In the genomic region with DNA sequence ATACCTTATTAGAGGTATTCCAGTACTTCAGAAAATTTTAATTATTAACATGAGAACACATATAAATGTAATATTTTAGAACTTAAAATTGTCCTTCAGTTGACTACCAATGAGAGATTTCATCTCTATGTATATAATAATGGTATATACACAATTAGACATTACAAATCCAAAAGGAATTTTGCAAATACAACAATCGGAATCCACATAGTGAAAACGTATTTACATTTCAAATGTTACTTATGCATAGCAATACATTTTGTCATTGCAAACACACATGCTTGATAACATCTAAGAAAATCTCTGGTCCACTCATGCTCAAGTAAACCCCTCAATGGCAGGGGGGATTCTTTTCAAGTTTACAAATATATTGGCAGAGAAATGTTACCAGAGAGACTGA, we compare ENCODE assay signal across 18 cellular contexts.
A peak's percentile ranks its signal among the peaks of the same experiment; 100 is the strongest.
DNase-seq lines count a peak whose midpoint lies in the region; ATAC-seq lines count a peak whose summit lies in the region.
"Had no signal": no experiment of that assay in that cellular context is flagged by ENCODE, and none has a peak within 500 bp of the region (broad histone marks: within the 10 kb centered on the region; RNA-seq: fewer than 3 reads in every experiment).

No MANE protein-coding gene starts in this region.

- no peaks in the 10 kb centered on the region for H3K9me3 ChIP-seq in adipocyte (ENCODE audit: control insufficient read depth, low read length)
- H3K9me3 ChIP-seq: BLaER1 treated with 17β-estradiol and CSF1 and Interleukin-3, amounts not matched to agents 10 nM and 100 nM had no signal

- H3K79me2 ChIP-seq in mesendoderm (ENCODE audit: control insufficient read depth, insufficient read depth, low read length), result no peaks in the 10 kb centered on the region

- no peak overlapping the region for H3K18ac ChIP-seq in mesendoderm (ENCODE audit: low read length)

- H4K5ac ChIP-seq in mesendoderm (ENCODE audit: low read length), result no peak overlapping the region

- no peak overlapping the region for H2AK5ac ChIP-seq in mesendoderm (ENCODE audit: low read length)

- no peaks in the 10 kb centered on the region for H3K79me1 ChIP-seq in mesendoderm (ENCODE audit: low read length)

- H2BK120ac ChIP-seq in mesendoderm (ENCODE audit: low read depth, low read length), result no peak overlapping the region

- DNase-seq in ELR (ENCODE audit: low read depth) (peak; percentile 74), HS-5 (ENCODE audit: low read depth) (peak; percentile 9), adipocyte (ENCODE audit: low read depth) (peak; percentile 1), mesendoderm (peak; percentile 11), NCI-H128 (lab: John Stamatoyannopoulos, UW; ENCODE audit: unreplicated experiment) (no peak)
- DNase-seq: CD8-positive, alpha-beta T cell; COR-L47; DMS 273 treated with DMSO at 0.1 percent for 48 hours; DMS53; DND-41; GDM1; HCEC 1CT; KG1 had no signal

- H3K23ac ChIP-seq in mesendoderm (ENCODE audit: low read length), result no peak overlapping the region

- H3K27me3 ChIP-seq in adipocyte (replicated peaks; ENCODE audit: control insufficient read depth, insufficient read depth, low read length) (no peaks in the 10 kb centered on the region), mesendoderm (ENCODE audit: insufficient read depth, low read length, poor library complexity) (no peaks in the 10 kb centered on the region)
- H3K27me3 ChIP-seq: BLaER1 treated with 17β-estradiol and CSF1 and Interleukin-3, amounts not matched to agents 10 nM and 100 nM had no signal

- no peak overlapping the region for H3K9ac ChIP-seq in adipocyte (ENCODE audit: low read length)
- H3K9ac ChIP-seq in mesendoderm (ENCODE audit: low read length), result no peak overlapping the region
- H3K9ac ChIP-seq: BLaER1 treated with 17β-estradiol and CSF1 and Interleukin-3, amounts not matched to agents 10 nM and 100 nM had no signal

- no peak overlapping the region for H3K56ac ChIP-seq in mesendoderm (ENCODE audit: low read length)

- no peak overlapping the region for H2BK5ac ChIP-seq in mesendoderm (ENCODE audit: low read length)

- H3K27ac ChIP-seq in mesendoderm (ENCODE audit: low read depth, low read length), result no peak overlapping the region
- H3K27ac ChIP-seq: BLaER1 treated with 17β-estradiol and CSF1 and Interleukin-3, amounts not matched to agents 10 nM and 100 nM had no signal

- no peak overlapping the region for H3K4me2 ChIP-seq in mesendoderm (ENCODE audit: low read length)
- H3K4me2 ChIP-seq: BLaER1 treated with 17β-estradiol and CSF1 and Interleukin-3, amounts not matched to agents 10 nM and 100 nM; GM23338 had no signal

- ATAC-seq in HG02970 (IDR thresholded peaks at IDR 0.05; ENCODE audit: low FRiP score, unreplicated experiment), result no peak
- no peak for ATAC-seq in GM21526 (IDR thresholded peaks at IDR 0.05; ENCODE audit: low FRiP score, unreplicated experiment)
- ATAC-seq: CD8-positive, alpha-beta T cell; GM23338; HepG2 had no signal

- H2BK15ac ChIP-seq in mesendoderm (replicated peaks; ENCODE audit: low read depth), result no peak overlapping the region

- no peak overlapping the region for H3K4ac ChIP-seq in mesendoderm (ENCODE audit: low read depth, low read length)

- no peaks in the 10 kb centered on the region for H3K4me1 ChIP-seq in adipocyte (ENCODE audit: control insufficient read depth, insufficient read depth, low read length)
- no peaks in the 10 kb centered on the region for H3K4me1 ChIP-seq in mesendoderm (ENCODE audit: control insufficient read depth, low read depth, low read length)
- H3K4me1 ChIP-seq: BLaER1 treated with 17β-estradiol and CSF1 and Interleukin-3, amounts not matched to agents 10 nM and 100 nM had no signal

- no peaks in the 10 kb centered on the region for H3K36me3 ChIP-seq in adipocyte (ENCODE audit: control insufficient read depth, insufficient read depth, low read length, severe bottlenecking)
- H3K36me3 ChIP-seq in mesendoderm (ENCODE audit: control insufficient read depth, insufficient read depth, low read length), result no peaks in the 10 kb centered on the region
- H3K36me3 ChIP-seq: BLaER1 treated with 17β-estradiol and CSF1 and Interleukin-3, amounts not matched to agents 10 nM and 100 nM had no signal

- WGBS in mesendoderm (ENCODE audit: extremely low coverage, insufficient coverage, low lambda C conversion rate), result no CpG with 5 or more reads among the region's 2 CpGs

- H4K8ac ChIP-seq in mesendoderm (ENCODE audit: low read depth, low read length), result no peak overlapping the region

- H3K4me3 ChIP-seq in adipocyte (ENCODE audit: low read length) (no peak overlapping the region), mesendoderm (ENCODE audit: low read length) (no peak overlapping the region)
- H3K4me3 ChIP-seq: BLaER1 treated with 17β-estradiol and CSF1 and Interleukin-3, amounts not matched to agents 10 nM and 100 nM; GM23338 had no signal
